ENCODE assay signal across 2 cellular contexts in genomic region chr11:6606471-6607189, GRCh38.
A peak's percentile ranks its signal among the peaks of the same experiment; 100 is the strongest.
TF ChIP-seq lines count a peak whose summit lies in the region.

No MANE protein-coding gene starts in this region.

TF ChIP-seq in HEK293, 187 proteins besides CTCF, POLR2A, EP300 and RAD21 (continues in another document):
- TF ChIP-seq KLF10 (tag by site-specific recombination; IDR thresholded peaks at IDR 0.05) = peak; percentile 76
- no peak for TF ChIP-seq PRDM2 (tag by site-specific recombination; IDR thresholded peaks at IDR 0.05; ENCODE audit: borderline replicate concordance)
- no peak for TF ChIP-seq SCRT2 (tag by site-specific recombination; IDR thresholded peaks at IDR 0.05)
- no peak for TF ChIP-seq ZNF423 (tag by site-specific recombination; IDR thresholded peaks at IDR 0.05)
- TF ChIP-seq ZBTB6 (tag by site-specific recombination; IDR thresholded peaks at IDR 0.05) = 0 out of 2 replicates have a peak, but pooled peaks have one; percentile 42
- TF ChIP-seq ZNF555 (tag by site-specific recombination; conservative IDR thresholded peaks at IDR 0.05) = no peak
- peak; percentile 31; the same call in 1 of the 2 replicates for TF ChIP-seq SP7 (tag by site-specific recombination; IDR thresholded peaks at IDR 0.05)
- TF ChIP-seq ZBTB17 (tag by site-specific recombination; IDR thresholded peaks at IDR 0.05) = peak; percentile 81
- TF ChIP-seq ZNF518A (tag by site-specific recombination; conservative IDR thresholded peaks at IDR 0.05; ENCODE audit: low read depth) = peak; percentile 33; the same call in 1 of the 2 replicates
- peak; percentile 69 for TF ChIP-seq ZXDB (tag by site-specific recombination; IDR thresholded peaks at IDR 0.05)
- TF ChIP-seq KLF9 (tag by site-specific recombination; IDR thresholded peaks at IDR 0.05; ENCODE audit: low read depth) = peak; percentile 79

TF ChIP-seq in H1, 55 proteins besides CTCF, POLR2A, EP300 and RAD21:
- TF ChIP-seq CBX5 (IDR thresholded peaks at IDR 0.05; ENCODE audit: low read depth, low read length) (no peak), GTF2F1 (IDR thresholded peaks at IDR 0.05; ENCODE audit: borderline replicate concordance, low read depth, low read length) (no peak), SIRT6 (IDR thresholded peaks at IDR 0.05; ENCODE audit: low read length) (no peak), E2F6 (IDR thresholded peaks at IDR 0.05) (no peak), TAF1 (IDR thresholded peaks at IDR 0.05; ENCODE audit: low read depth, low read length) (peak; percentile 63), HDAC6 (IDR thresholded peaks at IDR 0.05; ENCODE audit: low read depth, low read length) (no peak), TCF12 (IDR thresholded peaks at IDR 0.05; ENCODE audit: low read depth, low read length) (0 out of 2 replicates have a peak, but pooled peaks have one; percentile 39), TAF7 (optimal IDR thresholded peaks at IDR 0.05; ENCODE audit: borderline replicate concordance, low read depth, low read length) (peak; percentile 85), SUZ12 (IDR thresholded peaks at IDR 0.05; ENCODE audit: low read length) (no peak), ASH2L (IDR thresholded peaks at IDR 0.05; ENCODE audit: low read length) (peak; percentile 44), MAX (IDR thresholded peaks at IDR 0.05) (no peak), TBP (IDR thresholded peaks at IDR 0.05; ENCODE audit: low read depth, low read length) (peak; percentile 74), TEAD4 (IDR thresholded peaks at IDR 0.05; ENCODE audit: low read depth, low read length) (0 out of 2 replicates have a peak, but pooled peaks have one; percentile 55), JUND (IDR thresholded peaks at IDR 0.05; ENCODE audit: low read length) (peak; percentile 94), SP1 (IDR thresholded peaks at IDR 0.05; ENCODE audit: low read depth, low read length) (peak; percentile 38; the same call in 1 of the 2 replicates), SRF (IDR thresholded peaks at IDR 0.05; ENCODE audit: low read depth, low read length) (peak; percentile 93; the same call in 1 of the 2 replicates), POU5F1 (IDR thresholded peaks at IDR 0.05; ENCODE audit: low read depth, low read length) (no peak), BRCA1 (IDR thresholded peaks at IDR 0.05; ENCODE audit: low read depth, low read length) (no peak), FOSL1 (IDR thresholded peaks at IDR 0.05; ENCODE audit: insufficient read depth, low read depth, low read length) (no peak), EZH2 (IDR thresholded peaks at IDR 0.05; ENCODE audit: low read depth, low read length, severe bottlenecking) (no peak), PHF8 (conservative IDR thresholded peaks at IDR 0.05; ENCODE audit: low read depth, low read length) (no peak), ATF3 (IDR thresholded peaks at IDR 0.05; ENCODE audit: insufficient read depth, low read depth, low read length) (no peak), EGR1 (IDR thresholded peaks at IDR 0.05; ENCODE audit: borderline replicate concordance, low read depth, low read length) (no peak), SP2 (IDR thresholded peaks at IDR 0.05; ENCODE audit: low read length) (no peak), CHD2 (IDR thresholded peaks at IDR 0.05; ENCODE audit: low read length) (no peak), SIN3A (conservative IDR thresholded peaks at IDR 0.05 in 1 of 2, IDR thresholded peaks at IDR 0.05 in 1 of 2; ENCODE audit: low read depth in 1 of 2, low read length in 2 of 2) (0 out of 4 replicates have a peak, but pooled peaks of 1 of the 2 experiments have one; percentile 21), CBX8 (IDR thresholded peaks at IDR 0.05; ENCODE audit: borderline replicate concordance, low read depth, low read length) (no peak), CREB1 (IDR thresholded peaks at IDR 0.05) (no peak), ATF2 (IDR thresholded peaks at IDR 0.05; ENCODE audit: low read length) (peak; percentile 72; the same call in 1 of the 2 replicates), JUN (IDR thresholded peaks at IDR 0.05; ENCODE audit: low read depth, low read length) (peak; percentile 85), MAFK (IDR thresholded peaks at IDR 0.05; ENCODE audit: low read depth, low read length) (no peak), POLR2AphosphoS5 (IDR thresholded peaks at IDR 0.05; ENCODE audit: low read depth, low read length) (peak; percentile 95), RXRA (IDR thresholded peaks at IDR 0.05; ENCODE audit: insufficient read depth, low read depth, low read length) (no peak), BCL11A (IDR thresholded peaks at IDR 0.05; ENCODE audit: low read depth in 2 of 2, low read length in 2 of 2) (no peak)
TF ChIP-seq in H1: peak in this region for 13.
